ENCODE assay signal across 7 cellular contexts in the genomic region with DNA sequence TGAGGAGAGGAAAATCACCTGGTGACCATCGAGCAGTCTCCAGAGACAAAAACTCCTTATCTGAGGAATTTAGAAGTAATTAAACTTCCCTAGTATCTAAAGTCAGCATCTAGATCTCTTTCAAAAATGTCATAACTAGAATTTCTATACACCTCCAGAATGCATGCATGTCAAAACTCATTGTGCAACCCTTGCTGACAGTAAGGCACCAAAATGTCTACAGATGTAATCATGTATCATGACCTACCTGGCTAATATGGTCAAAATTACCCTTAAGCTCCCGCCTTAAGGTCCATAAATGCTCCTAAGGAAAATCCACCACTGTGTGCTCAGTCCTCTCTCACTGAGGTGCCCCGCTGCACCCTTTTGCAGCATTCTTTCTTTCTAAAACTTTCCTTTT. TPM values are rescaled to one million over a fixed set of nuclear protein-coding genes. Genes with fewer than 3 reads are reported as not detected.
"Had no signal": no experiment of that assay in that cellular context is flagged by ENCODE, and none has a peak within 500 bp of the region (broad histone marks: within the 10 kb centered on the region; RNA-seq: fewer than 3 reads in every experiment).

No MANE protein-coding gene starts in this region.

- H3K4me3 ChIP-seq: GM23338, K562 had no signal

- H3K4me3 Mint-ChIP-seq: GM23338, H9 had no signal

- H2AFZ ChIP-seq: GM23338 had no signal

- DNase-seq: H9, HCEC 1CT, IMR-90 had no signal

- ATAC-seq: GM23338, K562 had no signal

- H3K9me3 Mint-ChIP-seq: GM23338, H9 had no signal

- H3K27ac ChIP-seq: HL-60 had no signal

- H3K4me2 ChIP-seq: GM23338 had no signal

- H3K27ac Mint-ChIP-seq: GM23338, H9 had no signal

RNA-seq across cellular contexts. Expression of gene LGI1, which starts 16.4 kb away (rescaled TPM):
- total RNA-seq: H1, IMR-90, K562 had no signal
- polyA plus RNA-seq: IMR-90, K562 had no signal
